8 cellular contexts compared by ENCODE assay signal in the genomic region with DNA sequence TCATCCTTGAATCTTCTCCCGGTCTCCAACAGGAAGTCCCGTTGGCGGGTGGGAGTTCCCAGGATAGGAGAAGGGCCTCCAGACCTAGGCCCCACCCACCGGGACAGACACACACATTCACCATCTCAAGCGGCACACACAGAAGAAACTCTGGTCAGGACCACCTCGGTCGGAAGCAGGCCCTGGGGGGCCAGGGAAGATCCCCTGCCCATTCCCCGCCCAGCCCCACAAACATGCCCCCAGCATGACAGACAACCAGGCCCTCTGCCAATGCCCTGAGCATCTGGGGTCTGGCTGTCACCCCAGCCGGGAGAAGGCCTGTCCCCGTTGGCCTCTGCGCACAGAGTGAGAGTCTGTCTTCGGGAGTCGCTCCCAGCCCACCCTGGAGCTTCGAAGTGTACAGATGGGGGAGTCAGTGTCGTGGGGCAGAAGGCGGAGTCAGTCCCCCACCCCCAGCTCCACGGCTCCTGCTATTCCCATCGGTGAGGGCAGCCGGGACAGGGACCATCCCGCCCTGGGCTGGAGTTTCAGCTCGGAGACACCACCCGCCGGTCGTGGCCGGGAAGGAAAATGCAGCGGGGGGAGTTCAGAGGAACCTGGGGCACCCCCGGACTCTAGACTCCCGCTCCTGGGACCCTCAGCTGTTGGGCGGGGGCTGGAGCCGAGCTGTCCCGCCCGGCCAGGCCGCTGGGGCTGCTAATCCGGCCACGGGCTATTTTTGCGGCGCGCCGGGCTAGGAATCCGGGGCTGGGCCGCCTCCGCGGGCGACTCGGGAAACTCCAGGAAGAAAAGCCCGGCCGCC. TPM values are rescaled to one million over a fixed set of nuclear protein-coding genes. Genes with fewer than 3 reads are reported as not detected.
DNase-seq lines count a peak whose midpoint lies in the region; ATAC-seq, FAIRE-seq and TF ChIP-seq lines count a peak whose summit lies in the region.

No MANE protein-coding gene starts in this region.

- H3K4me3 Mint-ChIP-seq in mesothelial cell of epicardium: peak overlapping the region; percentile 85
- H3K4me3 Mint-ChIP-seq in activated CD4-positive, alpha-beta T cell treated with anti-CD3 and anti-CD28 coated beads for 36 hours: no peak overlapping the region

- H4K20me1 ChIP-seq in H1 (replicated peaks in 1 of 2; ENCODE audit: control insufficient read depth in 1 of 2, insufficient read depth in 2 of 2, low read length in 2 of 2): peaks cover 0 to 9% of the 10 kb centered on the region in 2 experiments

- H3K18ac ChIP-seq in H1 (ENCODE audit: extremely low read depth, low read length): peak overlapping the region; percentile 80; the same call in 1 of the 2 replicates

- TF ChIP-seq POLR2A in H1 (IDR thresholded peaks at IDR 0.05; ENCODE audit: control extremely low read depth in 1 of 2, low read depth in 2 of 2, low read length in 2 of 2): peak in 1 of 2 experiments; percentile 65; a peak in 1 of 3 replicates

- POLR2A ChIA-PET in H1 (lab: Charles Lee; ENCODE audit: partially characterized antibody): interaction anchor here (0.6 to 16.6 kb wide), 11 partner anchors 7 to 157 kb away, joined by 3 to 153 read pairs (median 5); a partner anchor contains a TSS
- POLR2A ChIA-PET in activated CD4-positive, alpha-beta T cell treated with anti-CD3 and anti-CD28 coated beads for 36 hours (lab: Charles Lee): no interaction called here

- CTCF ChIA-PET in H1 (lab: Charles Lee; ENCODE audit: partially characterized antibody): interaction anchor here (0.6 to 21.2 kb wide), 8 partner anchors 9 to 1865 kb away, joined by 3 to 856 read pairs (median 3); a partner anchor contains a TSS
- CTCF ChIA-PET in activated CD4-positive, alpha-beta T cell treated with anti-CD3 and anti-CD28 coated beads for 36 hours (lab: Charles Lee): interaction anchor here (0.7 to 11.4 kb wide), 2 partner anchors 22 to 35 kb away, joined by 3 to 214 read pairs; no protein-coding TSS in a partner anchor

- H3K4me1 Mint-ChIP-seq in mesothelial cell of epicardium: peaks cover 63% of the 10 kb centered on the region
- H3K4me1 Mint-ChIP-seq in activated CD4-positive, alpha-beta T cell treated with anti-CD3 and anti-CD28 coated beads for 36 hours: peaks cover 12% of the 10 kb centered on the region

- H3K27me3 ChIP-seq in H1 (replicated peaks in 1 of 4; ENCODE audit: control insufficient read depth in 3 of 4, extremely low read depth in 1 of 4, insufficient read depth in 3 of 4, low read length in 3 of 4): peaks cover 0 to 2% (median 0%) of the 10 kb centered on the region in 4 experiments; a peak in 2 of 7 replicates

- no peak overlapping the region for H3K4ac ChIP-seq in H1 (replicated peaks; ENCODE audit: insufficient read length, low read depth, low read length)

- H3K36me3 Mint-ChIP-seq in mesothelial cell of epicardium: no peaks in the 10 kb centered on the region
- no peaks in the 10 kb centered on the region for H3K36me3 Mint-ChIP-seq in activated CD4-positive, alpha-beta T cell treated with anti-CD3 and anti-CD28 coated beads for 36 hours (ENCODE audit: low read depth)

- H3K79me2 ChIP-seq in H1 (ENCODE audit: control insufficient read depth in 1 of 2, insufficient read depth in 2 of 2, low read length in 2 of 2): peaks cover 0 to 11% of the 10 kb centered on the region in 2 experiments; a peak in 1 of 4 replicates

- H3K36me3 ChIP-seq in H1 (ENCODE audit: control insufficient read depth in 2 of 4, insufficient read depth in 4 of 4, low read length in 3 of 4): no peaks in the 10 kb centered on the region

- 3% methylated on average over 33 of the region's 47 CpGs; no CpG with 5 or more reads in 1 of the 2 experiments for WGBS in H1 (ENCODE audit: extremely low coverage in 1 of 2, insufficient coverage in 1 of 2, insufficient read length in 1 of 2, insufficient replicate concordance in 2 of 2, low coverage in 1 of 2, low lambda C conversion rate in 2 of 2, missing lambda C conversion rate in 1 of 2), 2 experiments

- TF ChIP-seq CTCF in H1 (IDR thresholded peaks at IDR 0.05; ENCODE audit: control extremely low read depth in 1 of 3, insufficient read depth in 1 of 3, low read depth in 1 of 3, low read length in 3 of 3) (no peak), mesothelial cell of epicardium (IDR thresholded peaks at IDR 0.05; ENCODE audit: unreplicated experiment) (no peak)

- peak overlapping the region; percentile 49 to 75 (median 65) for H3K4me3 ChIP-seq in H1 (ENCODE audit: extremely low read depth in 1 of 4, insufficient read depth in 2 of 4, low read depth in 3 of 4, low read length in 4 of 4)

- ATAC-seq in activated CD4-positive, alpha-beta T cell treated with anti-CD3 and anti-CD28 coated beads for 36 hours: no peak

- no peak overlapping the region for H2BK20ac ChIP-seq in H1 (ENCODE audit: low read length)

- H3K23me2 ChIP-seq in H1 (ENCODE audit: low read depth, low read length): peaks cover 9% of the 10 kb centered on the region; the same call in 1 of the 2 replicates

- no peak overlapping the region for H4K5ac ChIP-seq in H1 (ENCODE audit: insufficient read length, low read depth, low read length)

- H3K27me3 Mint-ChIP-seq in mesothelial cell of epicardium (ENCODE audit: low read depth): no peaks in the 10 kb centered on the region
- peaks cover 27% of the 10 kb centered on the region for H3K27me3 Mint-ChIP-seq in activated CD4-positive, alpha-beta T cell treated with anti-CD3 and anti-CD28 coated beads for 36 hours

- H2AFZ ChIP-seq in H1 (ENCODE audit: low read length): no peak overlapping the region

- intact Hi-C loops in activated CD4-positive, alpha-beta T cell treated with anti-CD3 and anti-CD28 coated beads for 36 hours (cut with DNase I, micrococcal nuclease): no loop called here

- H2BK120ac ChIP-seq in H1 (replicated peaks; ENCODE audit: low read depth, low read length): no peak overlapping the region

- peak overlapping the region; percentile 89 to 95 for H3K4me2 ChIP-seq in H1 (ENCODE audit: insufficient read depth in 1 of 2, low read depth in 2 of 2, low read length in 2 of 2)

- H2BK12ac ChIP-seq in H1 (ENCODE audit: low read depth, low read length): peak overlapping the region; percentile 27; the same call in 1 of the 2 replicates

- H3K9me3 Mint-ChIP-seq in mesothelial cell of epicardium: no peaks in the 10 kb centered on the region
- no peaks in the 10 kb centered on the region for H3K9me3 Mint-ChIP-seq in activated CD4-positive, alpha-beta T cell treated with anti-CD3 and anti-CD28 coated beads for 36 hours (ENCODE audit: low read depth)

- H4K8ac ChIP-seq in H1 (ENCODE audit: extremely low read depth, insufficient read depth, low read length): no peak overlapping the region; the same call in none of the 2 replicates

- peak overlapping the region in 3 of 4 experiments; percentile 36 to 63 (median 59); a peak in 5 of 7 replicates for H3K9ac ChIP-seq in H1 (replicated peaks in 1 of 4; ENCODE audit: extremely low read depth in 1 of 4, low read depth in 3 of 4, low read length in 3 of 4)

- no peak overlapping the region for H3K27ac ChIP-seq in H1 (ENCODE audit: low read depth, low read length)

- H3K23ac ChIP-seq in H1 (ENCODE audit: insufficient read length): no peak overlapping the region

- no peaks in the 10 kb centered on the region for H3K9me3 ChIP-seq in H1 (ENCODE audit: insufficient read depth in 2 of 2, low read depth in 1 of 2, low read length in 1 of 2)

- H2BK5ac ChIP-seq in H1 (ENCODE audit: low read depth, low read length): peak overlapping the region; percentile 66; the same call in 1 of the 2 replicates

- peak overlapping the region; percentile 26 for H4K91ac ChIP-seq in H1 (replicated peaks; ENCODE audit: insufficient read length, low read length)

- no peak for TF ChIP-seq EP300 in H1 (IDR thresholded peaks at IDR 0.05; ENCODE audit: borderline replicate concordance in 1 of 2, low read depth in 2 of 2, low read length in 2 of 2)

- DNase-seq in DMS53 (lab: John Stamatoyannopoulos, UW) (peak; percentile 96), NCI-H526 treated with DMSO at 0.1 percent for 48 hours (lab: John Stamatoyannopoulos, UW) (peak; percentile 25), H1 (ENCODE audit: low read depth in 1 of 2, low spot score in 2 of 2) (peak in 1 of 2 experiments; percentile 85), mesothelial cell of epicardium (ENCODE audit: low spot score in 2 of 2, unreplicated experiment in 2 of 2) (peak; percentile 59 to 77), SKM-1 treated with dmso at 0.1 percent for 144 hours (lab: John Stamatoyannopoulos, UW; ENCODE audit: unreplicated experiment) (no peak), NCI-H2081 treated with DMSO at 0.1 percent for 48 hours (lab: John Stamatoyannopoulos, UW) (no peak), NCI-H1417 treated with DMSO at 0.1 percent for 48 hours (lab: John Stamatoyannopoulos, UW) (no peak)
- no peak for DNase-seq in activated CD4-positive, alpha-beta T cell treated with anti-CD3 and anti-CD28 coated beads for 36 hours

- no peak overlapping the region for H2AK5ac ChIP-seq in H1 (ENCODE audit: low read depth, low read length)

- H3K27ac Mint-ChIP-seq in mesothelial cell of epicardium: peak overlapping the region; percentile 97
- no peak overlapping the region for H3K27ac Mint-ChIP-seq in activated CD4-positive, alpha-beta T cell treated with anti-CD3 and anti-CD28 coated beads for 36 hours

- peak overlapping the region; percentile 56 for H3K56ac ChIP-seq in H1 (replicated peaks; ENCODE audit: insufficient read length, low read depth, low read length)

- H3K4me1 ChIP-seq in H1 (replicated peaks in 1 of 4; ENCODE audit: control insufficient read depth in 3 of 4, insufficient read depth in 4 of 4, low read length in 3 of 4): peaks cover 8 to 61% (median 39%) of the 10 kb centered on the region in 4 experiments

- FAIRE-seq in H1 (lab: Jason Lieb, UNC): peak; percentile 72

- 0 out of 2 replicates have a peak overlapping the region, but pooled peaks have one; percentile 61 for H2BK15ac ChIP-seq in H1 (ENCODE audit: low read length)

- TF ChIP-seq RAD21 in H1 (IDR thresholded peaks at IDR 0.05 in 1 of 2, conservative IDR thresholded peaks at IDR 0.05 in 1 of 2; ENCODE audit: low read depth in 2 of 2, low read length in 2 of 2): no peak

- H3K14ac ChIP-seq in H1 (ENCODE audit: insufficient read length): no peak overlapping the region

- peaks cover 3% of the 10 kb centered on the region; the same call in 1 of the 2 replicates for H3K79me1 ChIP-seq in H1 (ENCODE audit: low read depth, low read length)

RNA-seq across cellular contexts. Expression of a gene that starts 0.7 kb away (rescaled TPM):
- 32.5 and 37.4 TPM in 2 replicates for total RNA-seq in H1 (2021; fragmentation: NEBNext Ultra II Directional; extraction: Animal tissue kit (Norgen Biotek cat#: 25700))
- 51.6 and 76.9 TPM in 2 replicates for polyA plus RNA-seq in H1 (2011; rRNA removed)
- 45.9 TPM for polyA plus RNA-seq in H1 (2011; cell fraction: cytosol; rRNA removed)
- 462 TPM for polyA plus RNA-seq in H1 (2011; cell fraction: nucleus; rRNA removed)
- 29.1 to 43.2 TPM (median 40.3 TPM) in 4 replicates for polyA plus RNA-seq in H1 (2012, experiment 1 of 2)
- 31.7 TPM for polyA plus RNA-seq in H1 (2012, experiment 2 of 2)
- 41.3 TPM for polyA plus RNA-seq in H1 (2013, experiment 1 of 2)
- polyA plus RNA-seq in H1 (2013, experiment 2 of 2): 37.4 TPM
- 21.8 and 30.8 TPM in 2 replicates for polyA minus RNA-seq in H1 (2011; rRNA and poly(A)+ RNA removed)
- polyA minus RNA-seq in H1 (2011; cell fraction: cytosol; rRNA and poly(A)+ RNA removed): 18.2 TPM
- 49.7 TPM for polyA minus RNA-seq in H1 (2011; cell fraction: nucleus; rRNA and poly(A)+ RNA removed)
- total RNA-seq in mesothelial cell of epicardium: 73.5 to 81.2 TPM (median 73.5 TPM) in 3 replicates
- under 1 TPM in 1 of 2 experiments, not detected in 1; 0.40 TPM for total RNA-seq in activated CD4-positive, alpha-beta T cell treated with anti-CD3 and anti-CD28 coated beads for 36 hours

RNA-seq across cellular contexts. Expression of a gene that starts 6.3 kb away (rescaled TPM):
- total RNA-seq in H1 (2021; fragmentation: NEBNext Ultra II Directional; extraction: Animal tissue kit (Norgen Biotek cat#: 25700)): 35.8 and 37.6 TPM in 2 replicates
- polyA plus RNA-seq in H1 (2011; rRNA removed): 83.7 and 107 TPM in 2 replicates
- polyA plus RNA-seq in H1 (2011; cell fraction: cytosol; rRNA removed): 62.4 TPM
- 62.1 TPM for polyA plus RNA-seq in H1 (2011; cell fraction: nucleus; rRNA removed)
- 28.1 to 43.9 TPM (median 40.6 TPM) in 4 replicates for polyA plus RNA-seq in H1 (2012, experiment 1 of 2)
- polyA plus RNA-seq in H1 (2012, experiment 2 of 2): 59.4 TPM
- 57.3 TPM for polyA plus RNA-seq in H1 (2013, experiment 1 of 2)
- 56.6 TPM for polyA plus RNA-seq in H1 (2013, experiment 2 of 2)
- 7.2 and 9.8 TPM in 2 replicates for polyA minus RNA-seq in H1 (2011; rRNA and poly(A)+ RNA removed)
- polyA minus RNA-seq in H1 (2011; cell fraction: cytosol; rRNA and poly(A)+ RNA removed): 31.9 TPM
- 21.6 TPM for polyA minus RNA-seq in H1 (2011; cell fraction: nucleus; rRNA and poly(A)+ RNA removed)
- 43.4 to 44.7 TPM (median 44.2 TPM) in 3 replicates for total RNA-seq in mesothelial cell of epicardium
- 10 to 100 TPM; 47.0 to 57.0 TPM for total RNA-seq in activated CD4-positive, alpha-beta T cell treated with anti-CD3 and anti-CD28 coated beads for 36 hours

RNA-seq across cellular contexts. Expression of a gene that starts 18.1 kb away (rescaled TPM):
- 49.6 and 58.4 TPM in 2 replicates for total RNA-seq in H1 (2021; fragmentation: NEBNext Ultra II Directional; extraction: Animal tissue kit (Norgen Biotek cat#: 25700))
- 45.2 and 53.0 TPM in 2 replicates for polyA plus RNA-seq in H1 (2011; rRNA removed)
- polyA plus RNA-seq in H1 (2011; cell fraction: cytosol; rRNA removed): 75.6 TPM
- 48.5 TPM for polyA plus RNA-seq in H1 (2011; cell fraction: nucleus; rRNA removed)
- polyA plus RNA-seq in H1 (2012, experiment 1 of 2): 62.8 to 118 TPM (median 92.7 TPM) in 4 replicates
- polyA plus RNA-seq in H1 (2012, experiment 2 of 2): 122 TPM
- 52.3 TPM for polyA plus RNA-seq in H1 (2013, experiment 1 of 2)
- 51.6 TPM for polyA plus RNA-seq in H1 (2013, experiment 2 of 2)
- polyA minus RNA-seq in H1 (2011; rRNA and poly(A)+ RNA removed): 20.7 and 26.8 TPM in 2 replicates
- polyA minus RNA-seq in H1 (2011; cell fraction: cytosol; rRNA and poly(A)+ RNA removed): 21.7 TPM
- 18.0 TPM for polyA minus RNA-seq in H1 (2011; cell fraction: nucleus; rRNA and poly(A)+ RNA removed)
- 33.1 to 34.8 TPM (median 33.9 TPM) in 3 replicates for total RNA-seq in mesothelial cell of epicardium
- total RNA-seq in activated CD4-positive, alpha-beta T cell treated with anti-CD3 and anti-CD28 coated beads for 36 hours: 10 to 100 TPM; 42.5 to 50.0 TPM

RNA-seq across cellular contexts. Expression of a gene that starts 18.3 kb away (rescaled TPM):
- total RNA-seq in H1 (2021; fragmentation: NEBNext Ultra II Directional; extraction: Animal tissue kit (Norgen Biotek cat#: 25700)): 45.4 and 49.6 TPM in 2 replicates
- polyA plus RNA-seq in H1 (2011; rRNA removed): 76.5 and 80.5 TPM in 2 replicates
- polyA plus RNA-seq in H1 (2011; cell fraction: cytosol; rRNA removed): 82.5 TPM
- polyA plus RNA-seq in H1 (2011; cell fraction: nucleus; rRNA removed): 52.0 TPM
- polyA plus RNA-seq in H1 (2012, experiment 1 of 2): 55.4 to 63.9 TPM (median 58.6 TPM) in 4 replicates
- polyA plus RNA-seq in H1 (2012, experiment 2 of 2): 25.1 TPM
- polyA plus RNA-seq in H1 (2013, experiment 1 of 2): 41.3 TPM
- 43.7 TPM for polyA plus RNA-seq in H1 (2013, experiment 2 of 2)
- 44.6 and 52.4 TPM in 2 replicates for polyA minus RNA-seq in H1 (2011; rRNA and poly(A)+ RNA removed)
- polyA minus RNA-seq in H1 (2011; cell fraction: cytosol; rRNA and poly(A)+ RNA removed): 25.0 TPM
- 17.7 TPM for polyA minus RNA-seq in H1 (2011; cell fraction: nucleus; rRNA and poly(A)+ RNA removed)
- 8.7 to 9.2 TPM (median 9.1 TPM) in 3 replicates for total RNA-seq in mesothelial cell of epicardium
- total RNA-seq in activated CD4-positive, alpha-beta T cell treated with anti-CD3 and anti-CD28 coated beads for 36 hours: 10 to 100 TPM; 31.9 to 46.8 TPM

Comparison
In these comparisons a context has a peak if more than half of its experiments do, and no peak if none do; other contexts are left out.
1. DNase-seq: peak in DMS53 (single experiment), NCI-H526 treated with DMSO at 0.1 percent for 48 hours (single experiment) and mesothelial cell of epicardium (2 of 2); none in SKM-1 treated with dmso at 0.1 percent for 144 hours (single experiment), activated CD4-positive, alpha-beta T cell treated with anti-CD3 and anti-CD28 coated beads for 36 hours (single experiment), NCI-H2081 treated with DMSO at 0.1 percent for 48 hours (single experiment) and NCI-H1417 treated with DMSO at 0.1 percent for 48 hours (single experiment).
2. RNA of a gene that starts 0.7 kb away (total RNA-seq): 73.5 to 81.2 TPM in mesothelial cell of epicardium and 32.5 to 37.4 TPM in H1; 0.40 TPM in activated CD4-positive, alpha-beta T cell treated with anti-CD3 and anti-CD28 coated beads for 36 hours; every median in the first group is over 10 times any median in the second.